In genomic region chr1:9860887-9861286, GRCh38 we compare ENCODE assay signal across 27 cellular contexts. TPM values are rescaled to one million over a fixed set of nuclear protein-coding genes. Genes with fewer than 3 reads are reported as not detected.
DNase-seq lines count a peak whose midpoint lies in the region; ATAC-seq and TF ChIP-seq lines count a peak whose summit lies in the region.
"Had no signal": no experiment of that assay in that cellular context is flagged by ENCODE, and none has a peak within 500 bp of the region (broad histone marks: within the 10 kb centered on the region; RNA-seq: fewer than 3 reads in every experiment).

No MANE protein-coding gene starts in this region.

- H3K79me2 ChIP-seq in Karpas-422 (ENCODE audit: low read length) (no peaks in the 10 kb centered on the region), OCI-LY7 (ENCODE audit: insufficient read depth, low read depth, low read length) (no peaks in the 10 kb centered on the region)

- DNase-seq in Karpas-422 (no peak), OCI-LY7 (ENCODE audit: low spot score) (no peak), dorsolateral prefrontal cortex (peak in 2 of 10 donors; percentile 49 to 72), superior temporal gyrus (ENCODE audit: extremely low spot score) (peak; percentile 29), Right ventricle myocardium inferior (ENCODE audit: missing footprints) (no peak)
- DNase-seq: activated CD4-positive, alpha-beta T cell treated with anti-CD3 and anti-CD28 coated beads for 48 hours; activated CD8-positive, alpha-beta memory T cell treated with anti-CD3 and anti-CD28 coated beads, Interleukin-2, amount 10 ng/mL, durations not matched to agents 7 days and 5 days; activated naive CD4-positive, alpha-beta T cell treated with anti-CD3 and anti-CD28 coated beads for 36 hours; CD4-positive, alpha-beta T cell; cortex of kidney; esophagus squamous epithelium; GF-D8; kidney; NCI-H1048; NCI-H187 treated with DMSO at 0.1 percent for 48 hours; NK-92 treated with Interleukin-12 subunit alpha and Interleukin-12 subunit beta, amount 100 ng/mL, for 24 hours; Peyer's patch; sigmoid colon; stimulated activated CD4-positive, alpha-beta T cell treated with anti-CD3 and anti-CD28 coated beads, Interleukin-15, amount 100 ng/mL, for 24 hours; tibial artery had no signal

- ATAC-seq in Right ventricle myocardium inferior (no peak), GM19324 (IDR thresholded peaks at IDR 0.05; ENCODE audit: low FRiP score, unreplicated experiment) (no peak), HG02678 (IDR thresholded peaks at IDR 0.05; ENCODE audit: unreplicated experiment) (no peak)
- ATAC-seq: activated CD8-positive, alpha-beta memory T cell treated with anti-CD3 and anti-CD28 coated beads, Interleukin-2, amount 10 ng/mL, durations not matched to agents 7 days and 5 days; gastroesophageal sphincter had no signal

- H3K27me3 ChIP-seq in Karpas-422 (ENCODE audit: low read length) (no peaks in the 10 kb centered on the region), dorsolateral prefrontal cortex (no peaks in the 10 kb centered on the region)
- H3K27me3 ChIP-seq: breast epithelium, esophagus squamous epithelium, gastroesophageal sphincter, neutrophil, Peyer's patch, sigmoid colon, SJSA1, tibial artery had no signal

- H3K9me2 ChIP-seq in Karpas-422 (replicated peaks; ENCODE audit: insufficient read depth, low read length) (no peaks in the 10 kb centered on the region), OCI-LY7 (ENCODE audit: insufficient read depth, low read length) (no peaks in the 10 kb centered on the region)

- intact Hi-C loops in OCI-LY7 (cut with micrococcal nuclease; ENCODE audit: unreplicated experiment) (no loop called here), dorsolateral prefrontal cortex (cut with DNase I) (loop anchor here in 1 of 2 donors (5.0 to 10.0 kb wide), 2 partner anchors 79 to 226 kb away; no protein-coding TSS in a partner anchor), Right ventricle myocardium inferior (cut with DNase I) (no loop called here)

- POLR2A ChIA-PET in OCI-LY7 (lab: Charles Lee): interaction anchor here (0.7 to 7.4 kb wide), 8 partner anchors 11 to 141 kb away, joined by 3 to 141 read pairs (median 4); no protein-coding TSS in a partner anchor

- H3K27ac ChIP-seq in Karpas-422 (ENCODE audit: low read length) (no peak overlapping the region), OCI-LY7 (ENCODE audit: low read depth, low read length, poor library complexity, severe bottlenecking) (no peak overlapping the region), dorsolateral prefrontal cortex (peak overlapping the region in 44 of 59 donors; percentile 2 to 88 (median 52))
- H3K27ac ChIP-seq: breast epithelium, esophagus squamous epithelium, gastroesophageal sphincter, neutrophil, Peyer's patch, sigmoid colon, SJSA1, tibial artery had no signal

- H3K4me2 ChIP-seq in Karpas-422 (ENCODE audit: low read depth, low read length, poor library complexity, severe bottlenecking): peak overlapping the region; percentile 13
- 0 out of 2 replicates have a peak overlapping the region, but pooled peaks have one; percentile 13 for H3K4me2 ChIP-seq in OCI-LY7 (ENCODE audit: low read length)

- H3K4me1 ChIP-seq in Karpas-422 (ENCODE audit: low read length) (peaks cover 30% of the 10 kb centered on the region), OCI-LY7 (ENCODE audit: insufficient read depth, low read length, poor library complexity, severe bottlenecking) (peaks cover 48% of the 10 kb centered on the region)
- H3K4me1 ChIP-seq: gastroesophageal sphincter, Peyer's patch had no signal

- H2AFZ ChIP-seq in Karpas-422 (ENCODE audit: low read length) (no peak overlapping the region), OCI-LY7 (ENCODE audit: low read length) (no peak overlapping the region)

- CTCF ChIA-PET in OCI-LY7 (lab: Charles Lee; ENCODE audit: unreplicated experiment): interaction anchor here (0.5 to 7.2 kb wide), 3 partner anchors 10 to 75 kb away, joined by 3 to 53 read pairs (median 3); no protein-coding TSS in a partner anchor

- no TSS peak for BruUV-seq in OCI-LY7 (replicated peaks; lab: Mats Ljungman, UMichigan)

- H3K9me3 ChIP-seq in Karpas-422 (ENCODE audit: low read length): no peaks in the 10 kb centered on the region
- no peaks in the 10 kb centered on the region for H3K9me3 ChIP-seq in OCI-LY7 (ENCODE audit: low read length)
- H3K9me3 ChIP-seq: breast epithelium, esophagus squamous epithelium, gastroesophageal sphincter, neutrophil, Peyer's patch, sigmoid colon, SJSA1, tibial artery had no signal

- H3K36me3 ChIP-seq in Karpas-422 (ENCODE audit: insufficient read depth, low read length) (no peaks in the 10 kb centered on the region), OCI-LY7 (ENCODE audit: insufficient read depth, low read length) (no peaks in the 10 kb centered on the region)
- H3K36me3 ChIP-seq: breast epithelium, Peyer's patch had no signal

- no peaks in the 10 kb centered on the region for H4K20me1 ChIP-seq in Karpas-422 (ENCODE audit: insufficient read depth, low read depth, low read length)
- H4K20me1 ChIP-seq in OCI-LY7 (ENCODE audit: insufficient read depth, low read length): no peaks in the 10 kb centered on the region

- H3K4me3 ChIP-seq in Karpas-422 (ENCODE audit: low read length) (no peak overlapping the region), OCI-LY7 (ENCODE audit: low read depth, low read length, poor library complexity, severe bottlenecking) (no peak overlapping the region), dorsolateral prefrontal cortex (no peak overlapping the region)
- H3K4me3 ChIP-seq: breast epithelium, esophagus squamous epithelium, gastroesophageal sphincter, lung, Peyer's patch, sigmoid colon, SJSA1, tibial artery had no signal

- H3K9ac ChIP-seq in Karpas-422 (ENCODE audit: low read length): no peak overlapping the region

- TF ChIP-seq CTCF in OCI-LY7 (conservative IDR thresholded peaks at IDR 0.05; ENCODE audit: low read length) (no peak), dorsolateral prefrontal cortex (IDR thresholded peaks at IDR 0.05 in 54 of 56, conservative IDR thresholded peaks at IDR 0.05 in 2 of 56; ENCODE audit: low read depth in 1 of 56, partially characterized antibody in 56 of 56) (no peak)

RNA-seq across cellular contexts. Expression of gene CLSTN1, which starts 37.1 kb away (rescaled TPM):
- 52.0 and 77.7 TPM in 2 replicates for total RNA-seq in Karpas-422 (2014; rRNA removed; shearing (Covaris generic); ENCODE audit: low replicate concordance)
- total RNA-seq in OCI-LY7 (2014; rRNA removed; shearing (Covaris generic)): 49.4 and 58.6 TPM in 2 replicates
- 124 and 141 TPM in 2 replicates for total RNA-seq in OCI-LY7 (2022)
- total RNA-seq in dorsolateral prefrontal cortex: 100 to 1,000 TPM; 260 to 770 (median 557) TPM
- 52.3 TPM for total RNA-seq in Right ventricle myocardium inferior

RNA-seq across cellular contexts. Expression of gene CTNNBIP1, which starts 49.2 kb away (rescaled TPM):
- 4.2 and 11.9 TPM in 2 replicates for total RNA-seq in Karpas-422 (2014; rRNA removed; shearing (Covaris generic); ENCODE audit: low replicate concordance)
- total RNA-seq in OCI-LY7 (2014; rRNA removed; shearing (Covaris generic)): 9.6 and 14.7 TPM in 2 replicates
- total RNA-seq in OCI-LY7 (2022) (17.4 and 21.3 TPM in 2 replicates), dorsolateral prefrontal cortex (10 to 100 TPM; 29.4 to 65.5 (median 43.4) TPM), Right ventricle myocardium inferior (50.6 TPM)

Comparison
In these comparisons a context has a peak if more than half of its experiments do, and no peak if none do; other contexts are left out.
1. H3K27ac ChIP-seq: peak in dorsolateral prefrontal cortex (44 of 59); none in Karpas-422 (single experiment) and OCI-LY7 (single experiment).